In the genomic region with DNA sequence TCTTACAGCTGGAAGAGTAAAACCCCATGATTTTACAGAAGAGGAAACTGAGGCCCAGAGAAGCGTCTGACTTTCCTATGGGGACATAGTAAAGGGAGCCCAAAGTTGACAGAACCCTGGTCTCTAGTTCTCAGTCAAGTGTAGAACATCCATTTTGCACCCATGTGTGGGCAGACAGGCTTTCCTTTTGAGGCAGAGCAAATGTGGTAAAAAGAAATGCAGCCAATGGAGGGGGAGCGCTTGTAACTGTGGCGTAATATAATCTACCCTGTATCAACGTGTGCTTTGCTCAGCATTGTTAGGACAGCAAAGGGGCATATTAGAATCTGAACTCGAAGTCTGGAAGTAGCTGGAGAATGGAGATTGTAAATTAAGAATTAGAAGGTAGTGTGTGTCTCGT, we compare ENCODE assay signal across 22 cellular contexts. TPM values are rescaled to one million over a fixed set of nuclear protein-coding genes. Genes with fewer than 3 reads are reported as not detected.
DNase-seq lines count a peak whose midpoint lies in the region; ATAC-seq and TF ChIP-seq lines count a peak whose summit lies in the region.
"Had no signal": no experiment of that assay in that cellular context is flagged by ENCODE, and none has a peak within 500 bp of the region (broad histone marks: within the 10 kb centered on the region; RNA-seq: fewer than 3 reads in every experiment).

No MANE protein-coding gene starts in this region.

- H3K4me1 ChIP-seq in A673 (ENCODE audit: insufficient read depth, low read length, poor library complexity, severe bottlenecking): peaks cover 11% of the 10 kb centered on the region
- peaks cover 10% of the 10 kb centered on the region for H3K4me1 ChIP-seq in rectal smooth muscle tissue (ENCODE audit: control insufficient read depth, insufficient read depth, low read length)
- H3K4me1 ChIP-seq: Peyer's patch had no signal

- H3K27me3 Mint-ChIP-seq in endothelial cell (ENCODE audit: unreplicated experiment): no peaks in the 10 kb centered on the region

- H3K36me3 ChIP-seq in A673 (ENCODE audit: insufficient read depth, low read length, poor library complexity, severe bottlenecking) (no peaks in the 10 kb centered on the region), rectal smooth muscle tissue (ENCODE audit: control insufficient read depth, insufficient read depth, low read length) (no peaks in the 10 kb centered on the region)
- H3K36me3 ChIP-seq: Peyer's patch had no signal

- intact Hi-C loops in A673 (cut with micrococcal nuclease; ENCODE audit: unreplicated experiment): no loop called here

- H3K4me1 Mint-ChIP-seq in endothelial cell (ENCODE audit: unreplicated experiment): no peaks in the 10 kb centered on the region

- CTCF ChIA-PET in A673 (lab: Charles Lee): no interaction called here

- ATAC-seq in HG03175 (IDR thresholded peaks at IDR 0.05; ENCODE audit: unreplicated experiment): no peak
- no peak for ATAC-seq in HG03521 (IDR thresholded peaks at IDR 0.05; ENCODE audit: unreplicated experiment)
- ATAC-seq: CD8-positive, alpha-beta T cell had no signal

- H3K27ac Mint-ChIP-seq in endothelial cell (ENCODE audit: unreplicated experiment): no peak overlapping the region
- H3K27ac Mint-ChIP-seq: CD8-positive, alpha-beta T cell had no signal

- BruUV-seq in A673 (replicated peaks; lab: Mats Ljungman, UMichigan): no TSS peak

- H3K9ac ChIP-seq in rectal smooth muscle tissue (ENCODE audit: low read length): no peak overlapping the region

- POLR2A ChIA-PET in A673 (lab: Charles Lee; ENCODE audit: low non-redundant PET): no interaction called here

- no peaks in the 10 kb centered on the region for H3K36me3 Mint-ChIP-seq in endothelial cell (ENCODE audit: low read depth, unreplicated experiment)
- H3K36me3 Mint-ChIP-seq: CD8-positive, alpha-beta T cell had no signal

- TF ChIP-seq CTCF in A673 (conservative IDR thresholded peaks at IDR 0.05; ENCODE audit: low read depth, low read length) (no peak), endothelial cell (IDR thresholded peaks at IDR 0.05; ENCODE audit: unreplicated experiment) (no peak)

- DNase-seq in A673 (ENCODE audit: low spot score) (no peak), caudate nucleus (lab: John Stamatoyannopoulos, UW) (no peak), endothelial cell (ENCODE audit: low spot score) (no peak)
- DNase-seq: 8988T; AML-193; CD8-positive, alpha-beta T cell; DMS153; GOT3; HCEC 1CT; IMR-90; NCI-H1105 treated with DMSO at 0.1 percent for 48 hours; NCI-H2029 treated with DMSO at 0.1 percent for 48 hours; NCI-H345; NCI-H524; NCI-H82; Peyer's patch had no signal

- no peaks in the 10 kb centered on the region for H3K9me3 ChIP-seq in A673 (ENCODE audit: low read depth, low read length, poor library complexity, severe bottlenecking)
- H3K9me3 ChIP-seq: Peyer's patch had no signal

- no peaks in the 10 kb centered on the region for H3K27me3 ChIP-seq in A673 (replicated peaks; ENCODE audit: insufficient read depth, low read depth, low read length, poor library complexity)
- H3K27me3 ChIP-seq in rectal smooth muscle tissue (ENCODE audit: control insufficient read depth, insufficient read depth, low read length): peaks cover 2% of the 10 kb centered on the region
- H3K27me3 ChIP-seq: Peyer's patch had no signal

- H3K27ac ChIP-seq in A673 (ENCODE audit: low read depth, low read length, poor library complexity, severe bottlenecking) (peak overlapping the region; percentile 67), caudate nucleus (ENCODE audit: low read depth, low read length) (peak overlapping the region; percentile 59), rectal smooth muscle tissue (ENCODE audit: low read depth, low read length) (peak overlapping the region; percentile 57), temporal lobe (ENCODE audit: low read depth, low read length) (peak overlapping the region; percentile 69)
- H3K27ac ChIP-seq: Peyer's patch had no signal

- H3K4me3 ChIP-seq in A673 (ENCODE audit: low read depth, low read length, poor library complexity, severe bottlenecking) (no peak overlapping the region), rectal smooth muscle tissue (ENCODE audit: low read length) (no peak overlapping the region)
- H3K4me3 ChIP-seq: Peyer's patch had no signal

- no peaks in the 10 kb centered on the region for H3K9me3 Mint-ChIP-seq in endothelial cell (ENCODE audit: unreplicated experiment)
- H3K9me3 Mint-ChIP-seq: CD8-positive, alpha-beta T cell had no signal

- H3K4me3 Mint-ChIP-seq in endothelial cell (ENCODE audit: unreplicated experiment): no peak overlapping the region
- H3K4me3 Mint-ChIP-seq: CD8-positive, alpha-beta T cell had no signal

RNA-seq across cellular contexts. Expression of gene MAMLD1, which starts 8.8 kb away (rescaled TPM):
- total RNA-seq in A673 (2021): 3.2 and 4.0 TPM in 2 replicates
- total RNA-seq in temporal lobe: 3.7 TPM
- total RNA-seq in endothelial cell (ENCODE audit: unreplicated experiment): 2.8 TPM
- total RNA-seq: G401, OCI-LY7 had no signal
